In genomic region chr1:224113545-224113917, GRCh38 we compare ENCODE assay signal across 9 cellular contexts. TPM values are rescaled to one million over a fixed set of nuclear protein-coding genes. Genes with fewer than 3 reads are reported as not detected.
DNase-seq lines count a peak whose midpoint lies in the region; ATAC-seq, FAIRE-seq and TF ChIP-seq lines count a peak whose summit lies in the region.
"Had no signal": no experiment of that assay in that cellular context is flagged by ENCODE, and none has a peak within 500 bp of the region (broad histone marks: within the 10 kb centered on the region; RNA-seq: fewer than 3 reads in every experiment).

No MANE protein-coding gene starts in this region.

- peaks cover 12% of the 10 kb centered on the region for H3K4me1 ChIP-seq in hepatocyte (ENCODE audit: insufficient read depth)

- H3K9ac ChIP-seq in SU-DHL-6 (ENCODE audit: low read length) = peak overlapping the region; percentile 96

- peak overlapping the region; percentile 89 for H3K4me3 Mint-ChIP-seq in activated T-cell treated with anti-CD3 and anti-CD28 coated beads, Interleukin-2, amount 50 U/mL, for 24 hours

- H3K9me2 ChIP-seq in SU-DHL-6 (replicated peaks; ENCODE audit: insufficient read depth, low read length) = no peaks in the 10 kb centered on the region
- H3K9me2 ChIP-seq in hepatocyte (replicated peaks; ENCODE audit: insufficient read depth) = no peaks in the 10 kb centered on the region

- no peak for TF ChIP-seq POLR2A in GM12892 (IDR thresholded peaks at IDR 0.05; ENCODE audit: low read depth, low read length)

- peaks cover 22% of the 10 kb centered on the region for H3F3A ChIP-seq in SU-DHL-6 (ENCODE audit: insufficient read depth)

- peak overlapping the region; percentile 95 for H3K27ac Mint-ChIP-seq in activated T-cell treated with anti-CD3 and anti-CD28 coated beads, Interleukin-2, amount 50 U/mL, for 24 hours

- FAIRE-seq in GM12892 (lab: Jason Lieb, UNC) = no peak
- FAIRE-seq: colon had no signal

- no peak for ATAC-seq in HG03039 (IDR thresholded peaks at IDR 0.05; ENCODE audit: unreplicated experiment)

- H3K36me3 ChIP-seq in SU-DHL-6 (ENCODE audit: low read length) (no peaks in the 10 kb centered on the region), hepatocyte (replicated peaks; ENCODE audit: insufficient read depth, low read depth) (no peaks in the 10 kb centered on the region)

- H3K9me3 ChIP-seq in SU-DHL-6 (ENCODE audit: insufficient read depth, low read length) (no peaks in the 10 kb centered on the region), hepatocyte (ENCODE audit: low read depth) (no peaks in the 10 kb centered on the region)

- WGBS in hepatocyte (ENCODE audit: low lambda C conversion rate, missing lambda C conversion rate) = 72% methylated on average over 2 of the region's 2 CpGs

- H3K27ac ChIP-seq in SU-DHL-6 (ENCODE audit: low read depth, low read length) (peak overlapping the region; percentile 76), hepatocyte (peak overlapping the region; percentile 96), temporal lobe (ENCODE audit: low read depth, low read length) (peak overlapping the region; percentile 81)

- peak overlapping the region; percentile 87 for H3K4me2 ChIP-seq in SU-DHL-6 (ENCODE audit: low read depth, low read length, poor library complexity, severe bottlenecking)
- peak overlapping the region; percentile 72 for H3K4me2 ChIP-seq in hepatocyte

- TF ChIP-seq CTCF in SU-DHL-6 (IDR thresholded peaks at IDR 0.05; ENCODE audit: insufficient read depth, low read length, poor library complexity, severe bottlenecking) = no peak
- no peak for TF ChIP-seq CTCF in hepatocyte (IDR thresholded peaks at IDR 0.05; ENCODE audit: poor library complexity)

- peaks cover 29% of the 10 kb centered on the region for H3K4me1 Mint-ChIP-seq in activated T-cell treated with anti-CD3 and anti-CD28 coated beads, Interleukin-2, amount 50 U/mL, for 24 hours (ENCODE audit: low read depth)

- peaks cover 6% of the 10 kb centered on the region for H3K27me3 Mint-ChIP-seq in activated T-cell treated with anti-CD3 and anti-CD28 coated beads, Interleukin-2, amount 50 U/mL, for 24 hours

- peaks cover 48% of the 10 kb centered on the region for H3K79me2 ChIP-seq in SU-DHL-6 (ENCODE audit: insufficient read depth, low read length)
- peaks cover 44% of the 10 kb centered on the region for H3K79me2 ChIP-seq in hepatocyte

- H3K4me3 ChIP-seq in SU-DHL-6 (ENCODE audit: insufficient read depth, low read length, poor library complexity, severe bottlenecking) (peak overlapping the region; percentile 97), hepatocyte (no peak overlapping the region)

- H4K20me1 ChIP-seq in SU-DHL-6 (ENCODE audit: low read depth, low read length) (0 out of 2 replicates have a peak, but pooled peaks cover 2% of the 10 kb centered on the region), hepatocyte (ENCODE audit: insufficient read depth, poor library complexity, severe bottlenecking) (peaks cover 13% of the 10 kb centered on the region)

- peak overlapping the region; percentile 80 for H2AFZ ChIP-seq in SU-DHL-6 (ENCODE audit: low read depth, low read length, severe bottlenecking)
- peak overlapping the region; percentile 80 for H2AFZ ChIP-seq in hepatocyte

- H3K36me3 Mint-ChIP-seq in activated T-cell treated with anti-CD3 and anti-CD28 coated beads, Interleukin-2, amount 50 U/mL, for 24 hours (ENCODE audit: low read depth) = peaks cover 23% of the 10 kb centered on the region

- H3K27me3 ChIP-seq in SU-DHL-6 (ENCODE audit: low read length) = no peaks in the 10 kb centered on the region
- no peaks in the 10 kb centered on the region for H3K27me3 ChIP-seq in hepatocyte

- no peaks in the 10 kb centered on the region for H3K9me3 Mint-ChIP-seq in activated T-cell treated with anti-CD3 and anti-CD28 coated beads, Interleukin-2, amount 50 U/mL, for 24 hours

- no peak for DNase-seq in activated T-cell treated with anti-CD3 and anti-CD28 coated beads, Interleukin-2, amount 50 U/mL, for 24 hours
- DNase-seq in activated T-cell treated with anti-CD3 and anti-CD28 coated beads, Interleukin-2, amount 50 U/mL, for 48 hours = no peak
- DNase-seq in hepatocyte (ENCODE audit: low spot score) (no peak), GM12892 (ENCODE audit: insufficient read length) (no peak), AG20443 (ENCODE audit: low spot score) (no peak)

RNA-seq across cellular contexts. Expression of gene FBXO28, which starts 0.4 kb away (rescaled TPM):
- total RNA-seq in hepatocyte (26.6 and 28.3 TPM in 2 replicates), temporal lobe (34.7 TPM)
- polyA plus RNA-seq in hepatocyte = 12.7 and 17.1 TPM in 2 replicates
- polyA plus RNA-seq in GM12892 (2012; ENCODE audit: missing spikeins) = 10.1 TPM
